ENCODE assay signal across 12 cellular contexts in the genomic region with DNA sequence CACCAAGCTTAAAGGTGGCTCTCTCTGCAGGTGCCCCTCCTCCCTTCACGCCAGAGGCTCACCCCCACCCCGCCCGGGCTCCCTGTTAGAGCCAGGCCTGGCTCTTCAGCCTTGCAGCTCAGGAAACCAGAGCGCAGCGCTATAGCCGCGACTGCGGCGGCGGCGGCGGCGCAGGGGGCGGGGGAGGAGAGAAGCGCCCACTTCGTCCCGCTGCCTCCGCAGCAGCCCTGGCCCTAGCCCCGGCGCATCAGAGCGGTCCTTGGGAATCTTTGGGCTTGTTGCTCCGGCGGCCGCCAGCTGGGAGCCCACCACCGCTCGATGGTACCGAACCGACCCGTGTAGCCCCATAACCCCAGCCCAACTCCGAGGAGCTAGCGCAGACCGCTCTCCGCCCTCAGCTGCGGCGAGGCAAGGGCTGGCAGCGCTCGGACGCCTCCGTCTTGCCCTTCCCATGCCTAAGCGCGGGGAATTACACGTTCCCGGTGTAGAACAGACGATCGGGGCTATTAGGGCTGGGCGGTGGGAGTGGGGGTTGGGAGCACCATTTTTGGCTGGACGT. TPM values are rescaled to one million over a fixed set of nuclear protein-coding genes. Genes with fewer than 3 reads are reported as not detected.
DNase-seq lines count a peak whose midpoint lies in the region; ATAC-seq and TF ChIP-seq lines count a peak whose summit lies in the region.
"Had no signal": no experiment of that assay in that cellular context is flagged by ENCODE, and none has a peak within 500 bp of the region (broad histone marks: within the 10 kb centered on the region; RNA-seq: fewer than 3 reads in every experiment).

No MANE protein-coding gene starts in this region.

- 3% methylated on average over 34 of the region's 47 CpGs; no CpG with 5 or more reads in 1 of the 2 donors for WGBS in upper lobe of left lung, 2 donors
- WGBS in body of pancreas, 2 donors = 0 to 3% methylated on average over 17 to 47 of the region's 47 CpGs

- H3K27ac ChIP-seq in lower lobe of right lung (no peak overlapping the region), upper lobe of left lung (no peak overlapping the region), body of pancreas (no peak overlapping the region)
- H3K27ac ChIP-seq: esophagus squamous epithelium, neutrophil had no signal

- H3K36me3 Mint-ChIP-seq in chondrocyte (ENCODE audit: low read depth) = peaks cover 3% of the 10 kb centered on the region

- no peaks in the 10 kb centered on the region for H3K9me3 ChIP-seq in lower lobe of right lung
- no peaks in the 10 kb centered on the region for H3K9me3 ChIP-seq in upper lobe of left lung
- no peaks in the 10 kb centered on the region for H3K9me3 ChIP-seq in body of pancreas
- H3K9me3 ChIP-seq: esophagus squamous epithelium, neutrophil had no signal

- H3K4me3 Mint-ChIP-seq in chondrocyte (ENCODE audit: unreplicated experiment) = peak overlapping the region; percentile 4

- H3K4me1 Mint-ChIP-seq in chondrocyte (ENCODE audit: low read depth) = peaks cover 9% of the 10 kb centered on the region

- ATAC-seq in Right ventricle myocardium inferior (no peak), lower lobe of right lung (peak in 1 of 2 donors; percentile 40), upper lobe of left lung (ENCODE audit: low FRiP score in 2 of 2) (no peak), HG02885 (IDR thresholded peaks at IDR 0.05; ENCODE audit: poor library complexity, unreplicated experiment) (no peak), body of pancreas (no peak)

- intact Hi-C loops in cardiac septum (cut with DNase I) (no loop called here), Right ventricle myocardium inferior (cut with DNase I) (no loop called here), lower lobe of right lung (cut with DNase I) (no loop called here), body of pancreas (cut with DNase I) (no loop called here)

- peaks cover 69% of the 10 kb centered on the region for H3K27me3 ChIP-seq in lower lobe of right lung (ENCODE audit: low read depth)
- H3K27me3 ChIP-seq in upper lobe of left lung = peaks cover 0 to 30% (median 15%) of the 10 kb centered on the region in 4 donors
- H3K27me3 ChIP-seq in body of pancreas = peaks cover 0 to 20% of the 10 kb centered on the region in 2 donors

- H3K36me3 ChIP-seq in lower lobe of right lung (no peaks in the 10 kb centered on the region), upper lobe of left lung (no peaks in the 10 kb centered on the region), body of pancreas (replicated peaks in 1 of 2; ENCODE audit: insufficient read depth in 1 of 2, low read depth in 2 of 2) (no peaks in the 10 kb centered on the region)
- H3K36me3 ChIP-seq: esophagus squamous epithelium, neutrophil had no signal

- TF ChIP-seq CTCF in chondrocyte (IDR thresholded peaks at IDR 0.05) (no peak), lower lobe of right lung (IDR thresholded peaks at IDR 0.05) (no peak), upper lobe of left lung (IDR thresholded peaks at IDR 0.05) (no peak), body of pancreas (IDR thresholded peaks at IDR 0.05) (no peak)

- H3K4me1 ChIP-seq in lower lobe of right lung = peaks cover 15% of the 10 kb centered on the region
- peaks cover 6 to 27% (median 19%) of the 10 kb centered on the region in 4 donors for H3K4me1 ChIP-seq in upper lobe of left lung
- H3K4me1 ChIP-seq in body of pancreas = peaks cover 27% of the 10 kb centered on the region

- H3K27me3 Mint-ChIP-seq in chondrocyte (ENCODE audit: low read depth) = peaks cover 78% of the 10 kb centered on the region

- H3K9me3 Mint-ChIP-seq in chondrocyte (ENCODE audit: low read depth) = no peaks in the 10 kb centered on the region

- H3K4me3 ChIP-seq in lower lobe of right lung = peak overlapping the region; percentile 37
- peak overlapping the region in 3 of 4 donors; percentile 34 to 39 (median 39) for H3K4me3 ChIP-seq in upper lobe of left lung
- H3K4me3 ChIP-seq in body of pancreas = no peak overlapping the region

- H3K27ac Mint-ChIP-seq in chondrocyte (ENCODE audit: unreplicated experiment) = no peak overlapping the region

- DNase-seq in cardiac septum (ENCODE audit: low spot score) (peak; percentile 43), Right ventricle myocardium inferior (ENCODE audit: missing footprints) (no peak), chondrocyte (ENCODE audit: low spot score) (no peak), lower lobe of right lung (no peak), upper lobe of left lung (peak; percentile 9 to 79), body of pancreas (no peak)
- DNase-seq in stimulated activated CD8-positive, alpha-beta memory T cell treated with anti-CD3 and anti-CD28 coated beads, Interleukin-4, amount 100 ng/mL, for 48 hours = no peak
- DNase-seq: esophagus squamous epithelium, NCI-H510A treated with DMSO at 0.1 percent for 48 hours, SHP77 had no signal

- TF ChIP-seq POLR2A in upper lobe of left lung (IDR thresholded peaks at IDR 0.05) = no peak
- TF ChIP-seq POLR2A in body of pancreas (IDR thresholded peaks at IDR 0.05) = no peak

- TF ChIP-seq EP300 in upper lobe of left lung (IDR thresholded peaks at IDR 0.05) = no peak

RNA-seq across cellular contexts. Expression of a gene that starts 1.2 kb away (rescaled TPM):
- total RNA-seq in cardiac septum (0.11 TPM), Right ventricle myocardium inferior (not detected), chondrocyte (0.10 TPM in 1 of 3 replicates, not detected in the others), lower lobe of right lung (82.6 TPM), upper lobe of left lung (10 to 100 TPM; 27.2 to 64.6 (median 54.7) TPM), body of pancreas (1 to 10 TPM; 1.0 to 3.6 TPM)

Comparison
In these comparisons a context has a peak if more than half of its experiments do, and no peak if none do; other contexts are left out.
1. DNase-seq: peak in cardiac septum (single experiment) and upper lobe of left lung (2 of 2); none in Right ventricle myocardium inferior (single experiment), chondrocyte (single experiment), lower lobe of right lung (single experiment), body of pancreas (0 of 4) and stimulated activated CD8-positive, alpha-beta memory T cell treated with anti-CD3 and anti-CD28 coated beads, Interleukin-4, amount 100 ng/mL, for 48 hours (single experiment).
2. H3K4me3 ChIP-seq: peak in lower lobe of right lung (single experiment) and upper lobe of left lung (3 of 4); none in body of pancreas (0 of 2).
3. RNA of a gene that starts 1.2 kb away (total RNA-seq): 82.6 TPM in lower lobe of right lung (single experiment) and 27.2 to 64.6 TPM in upper lobe of left lung; 1.0 to 3.6 TPM in body of pancreas, 0.11 TPM in cardiac septum (single experiment), 0.10 TPM in chondrocyte and not detected in Right ventricle myocardium inferior (single experiment); every median in the first group is over 4 times any median in the second.